ENCODE assay signal across 9 cellular contexts in genomic region chr6:11711994-11712698, GRCh38.
DNase-seq lines count a peak whose midpoint lies in the region; ATAC-seq and TF ChIP-seq lines count a peak whose summit lies in the region.
"Had no signal": no experiment of that assay in that cellular context is flagged by ENCODE, and none has a peak within 500 bp of the region (broad histone marks: within the 10 kb centered on the region; RNA-seq: fewer than 3 reads in every experiment).

No MANE protein-coding gene starts in this region.

- H3K9me3 ChIP-seq in left ventricle myocardium inferior (replicated peaks) = no peaks in the 10 kb centered on the region

- peak overlapping the region; percentile 38 for H3K27ac ChIP-seq in left ventricle myocardium inferior (replicated peaks)
- H3K27ac ChIP-seq: parathyroid adenoma had no signal

- no peaks in the 10 kb centered on the region for H3K27me3 ChIP-seq in left ventricle myocardium inferior (ENCODE audit: low read depth)

- H3K4me1 Mint-ChIP-seq in brain = peaks cover 36% of the 10 kb centered on the region
- H3K4me1 Mint-ChIP-seq in stimulated activated naive CD8-positive, alpha-beta T cell treated with anti-CD3 and anti-CD28 coated beads, Interleukin-15, Interleukin-2, amounts not matched to agents 100 ng/mL and 50 ng/mL, for 24 hours (ENCODE audit: low read depth) = peaks cover 79% of the 10 kb centered on the region

- H3K36me3 Mint-ChIP-seq in brain = no peaks in the 10 kb centered on the region
- peaks cover 28% of the 10 kb centered on the region for H3K36me3 Mint-ChIP-seq in stimulated activated naive CD8-positive, alpha-beta T cell treated with anti-CD3 and anti-CD28 coated beads, Interleukin-15, Interleukin-2, amounts not matched to agents 100 ng/mL and 50 ng/mL, for 24 hours (ENCODE audit: low read depth)

- DNase-seq in left ventricle myocardium inferior (no peak), cardiac septum (ENCODE audit: low spot score) (no peak), RKO (ENCODE audit: low spot score) (peak; percentile 12), NCI-H1436 treated with DMSO at 0.1 percent for 48 hours (lab: John Stamatoyannopoulos, UW) (no peak), DMS79 (lab: John Stamatoyannopoulos, UW) (no peak)

- H3K4me3 ChIP-seq in left ventricle myocardium inferior = no peak overlapping the region

- H3K4me1 ChIP-seq in left ventricle myocardium inferior = peaks cover 31% of the 10 kb centered on the region

- peak overlapping the region in 4 of 5 experiments; percentile 83 to 98 (median 92) for H3K27ac Mint-ChIP-seq in brain
- H3K27ac Mint-ChIP-seq in stimulated activated naive CD8-positive, alpha-beta T cell treated with anti-CD3 and anti-CD28 coated beads, Interleukin-15, Interleukin-2, amounts not matched to agents 100 ng/mL and 50 ng/mL, for 24 hours = peak overlapping the region; percentile 100

- H3K27me3 Mint-ChIP-seq in brain = peaks cover 3% of the 10 kb centered on the region
- no peaks in the 10 kb centered on the region for H3K27me3 Mint-ChIP-seq in stimulated activated naive CD8-positive, alpha-beta T cell treated with anti-CD3 and anti-CD28 coated beads, Interleukin-15, Interleukin-2, amounts not matched to agents 100 ng/mL and 50 ng/mL, for 24 hours

- peak overlapping the region in 1 of 5 experiments; percentile 52 for H3K4me3 Mint-ChIP-seq in brain
- H3K4me3 Mint-ChIP-seq in stimulated activated naive CD8-positive, alpha-beta T cell treated with anti-CD3 and anti-CD28 coated beads, Interleukin-15, Interleukin-2, amounts not matched to agents 100 ng/mL and 50 ng/mL, for 24 hours = peak overlapping the region; percentile 79

- no peak for ATAC-seq in GM21515 (IDR thresholded peaks at IDR 0.05; ENCODE audit: unreplicated experiment)

- H3K36me3 ChIP-seq in left ventricle myocardium inferior = no peaks in the 10 kb centered on the region

- H3K9me3 Mint-ChIP-seq in brain = peaks cover 0 to 6% (median 0%) of the 10 kb centered on the region in 5 experiments
- H3K9me3 Mint-ChIP-seq in stimulated activated naive CD8-positive, alpha-beta T cell treated with anti-CD3 and anti-CD28 coated beads, Interleukin-15, Interleukin-2, amounts not matched to agents 100 ng/mL and 50 ng/mL, for 24 hours = no peaks in the 10 kb centered on the region

- TF ChIP-seq CTCF in left ventricle myocardium inferior (IDR thresholded peaks at IDR 0.05; ENCODE audit: borderline replicate concordance) (no peak), brain (conservative IDR thresholded peaks at IDR 0.05) (no peak)

- intact Hi-C loops in left ventricle myocardium inferior (cut with micrococcal nuclease) (no loop called here), cardiac septum (cut with DNase I) (loop anchor here (5.0 kb wide), 1 partner anchor 100 kb away; no protein-coding TSS in a partner anchor)
